Comparison of ENCODE assay signal across 8 cellular contexts in genomic region chr7:5450549-5451327, GRCh38. TPM values are rescaled to one million over a fixed set of nuclear protein-coding genes. Genes with fewer than 3 reads are reported as not detected.
DNase-seq lines count a peak whose midpoint lies in the region; ATAC-seq, FAIRE-seq and TF ChIP-seq lines count a peak whose summit lies in the region.

No MANE protein-coding gene starts in this region.

- peaks cover 12% of the 10 kb centered on the region for H3K36me3 Mint-ChIP-seq in MCF 10A (ENCODE audit: insufficient read depth, unreplicated experiment)
- H3K36me3 Mint-ChIP-seq in stimulated activated effector memory CD8-positive, alpha-beta T cell treated with anti-CD3 and anti-CD28 coated beads, Interleukin-12 subunit alpha, Interleukin-12 subunit beta, amount 100 ng/mL, for 72 hours, result no peaks in the 10 kb centered on the region

- POLR2A ChIA-PET in MCF 10A (lab: Yijun Ruan, JAX), result interaction anchor here (1.0 to 1.8 kb wide), 2 partner anchors 54 to 211 kb away, joined by 5 to 11 read pairs; no protein-coding TSS in a partner anchor

- no peak overlapping the region for H3K9ac ChIP-seq in keratinocyte (ENCODE audit: control insufficient read depth, extremely low read depth, insufficient read depth, low read length)

- intact Hi-C loops in MCF 10A (cut with micrococcal nuclease), result loop anchor here (1.0 to 10.0 kb wide), 3 partner anchors 54 to 606 kb away; no protein-coding TSS in a partner anchor

- no peaks in the 10 kb centered on the region for H3K9me3 ChIP-seq in keratinocyte (ENCODE audit: control insufficient read depth, low read depth, low read length)

- no peak overlapping the region for H2AFZ ChIP-seq in keratinocyte (ENCODE audit: control insufficient read depth, low read length)

- no peaks in the 10 kb centered on the region for H3K9me3 Mint-ChIP-seq in MCF 10A (ENCODE audit: unreplicated experiment)
- H3K9me3 Mint-ChIP-seq in stimulated activated effector memory CD8-positive, alpha-beta T cell treated with anti-CD3 and anti-CD28 coated beads, Interleukin-12 subunit alpha, Interleukin-12 subunit beta, amount 100 ng/mL, for 72 hours, result no peaks in the 10 kb centered on the region

- dilution Hi-C loops in keratinocyte (cut with MboI; ENCODE audit: extremely low pct_ligation_motif_present, low sequenced_read_pairs), result no loop called here

- no peak overlapping the region for H3K27ac ChIP-seq in keratinocyte (ENCODE audit: control insufficient read depth, insufficient read depth, low read length)

- peaks cover 11% of the 10 kb centered on the region for H3K4me1 ChIP-seq in keratinocyte (ENCODE audit: control insufficient read depth, extremely low read depth, insufficient read depth, low read length)

- DNase-seq in AG09309 (ENCODE audit: low read depth) (no peak), T follicular helper cell (ENCODE audit: low read depth) (peak; percentile 16), MCF 10A (ENCODE audit: unreplicated experiment) (peak; percentile 46), keratinocyte (ENCODE audit: low read depth, low spot score) (no peak)
- no peak for DNase-seq in stimulated activated effector memory CD8-positive, alpha-beta T cell treated with anti-CD3 and anti-CD28 coated beads, Interleukin-12 subunit alpha, Interleukin-12 subunit beta, amount 100 ng/mL, for 72 hours (ENCODE audit: low spot score in 2 of 2)

- no peaks in the 10 kb centered on the region for H3K9me1 ChIP-seq in keratinocyte (ENCODE audit: control insufficient read depth, extremely low read depth, insufficient read depth, low read length)

- TF ChIP-seq CTCF in AG09309 (IDR thresholded peaks at IDR 0.05; ENCODE audit: control insufficient read depth, insufficient read depth, low read depth, low read length, missing control alignments) (peak; percentile 57), MCF 10A (IDR thresholded peaks at IDR 0.05; ENCODE audit: unreplicated experiment) (peak; percentile 56), keratinocyte (optimal IDR thresholded peaks at IDR 0.05 in 1 of 3, IDR thresholded peaks at IDR 0.05 in 1 of 3, conservative IDR thresholded peaks at IDR 0.05 in 1 of 3; ENCODE audit: extremely low read depth in 1 of 3, insufficient read depth in 2 of 3, low read length in 3 of 3) (peak; percentile 29 to 68 (median 45))

- H3K79me2 ChIP-seq in keratinocyte (ENCODE audit: control insufficient read depth, insufficient read depth, low read length), result no peaks in the 10 kb centered on the region

- no peak overlapping the region for H3K4me3 Mint-ChIP-seq in MCF 10A (ENCODE audit: unreplicated experiment)
- H3K4me3 Mint-ChIP-seq in stimulated activated effector memory CD8-positive, alpha-beta T cell treated with anti-CD3 and anti-CD28 coated beads, Interleukin-12 subunit alpha, Interleukin-12 subunit beta, amount 100 ng/mL, for 72 hours, result no peak overlapping the region

- H3K4me2 ChIP-seq in keratinocyte (ENCODE audit: control insufficient read depth, extremely low read depth, insufficient read depth, low read depth, low read length), result no peak overlapping the region

- peaks cover 7% of the 10 kb centered on the region for H3K4me1 Mint-ChIP-seq in MCF 10A (ENCODE audit: insufficient read depth, unreplicated experiment)
- H3K4me1 Mint-ChIP-seq in stimulated activated effector memory CD8-positive, alpha-beta T cell treated with anti-CD3 and anti-CD28 coated beads, Interleukin-12 subunit alpha, Interleukin-12 subunit beta, amount 100 ng/mL, for 72 hours, result peaks cover under 1% of the 10 kb centered on the region

- no peaks in the 10 kb centered on the region for H3K36me3 ChIP-seq in keratinocyte (ENCODE audit: control insufficient read depth in 2 of 2, extremely low read depth in 1 of 2, insufficient read depth in 2 of 2, low read length in 2 of 2)

- H3K27me3 Mint-ChIP-seq in MCF 10A (ENCODE audit: insufficient read depth, unreplicated experiment), result no peaks in the 10 kb centered on the region

- no peak overlapping the region for H3K27ac Mint-ChIP-seq in MCF 10A (ENCODE audit: low read depth, unreplicated experiment)
- H3K27ac Mint-ChIP-seq in stimulated activated effector memory CD8-positive, alpha-beta T cell treated with anti-CD3 and anti-CD28 coated beads, Interleukin-12 subunit alpha, Interleukin-12 subunit beta, amount 100 ng/mL, for 72 hours, result peak overlapping the region; percentile 43

- FAIRE-seq in keratinocyte (lab: Jason Lieb, UNC), result no peak

- CTCF ChIA-PET in MCF 10A (lab: Yijun Ruan, JAX), result interaction anchor here (0.6 to 2.8 kb wide), 19 partner anchors 11 to 593 kb away, joined by 3 to 18 read pairs (median 4); no protein-coding TSS in a partner anchor

- no peak overlapping the region for H3K4me3 ChIP-seq in AG09309 (ENCODE audit: control insufficient read depth, low read depth, low read length)
- no peak overlapping the region for H3K4me3 ChIP-seq in keratinocyte (ENCODE audit: control insufficient read depth in 2 of 3, extremely low read depth in 1 of 3, insufficient read depth in 2 of 3, low read depth in 1 of 3, low read length in 3 of 3)

- ATAC-seq in GM19023 (IDR thresholded peaks at IDR 0.05; ENCODE audit: unreplicated experiment) (peak; percentile 51), HG03571 (IDR thresholded peaks at IDR 0.05; ENCODE audit: unreplicated experiment) (no peak), HG03520 (IDR thresholded peaks at IDR 0.05; ENCODE audit: unreplicated experiment) (no peak)
- ATAC-seq in stimulated activated effector memory CD8-positive, alpha-beta T cell treated with anti-CD3 and anti-CD28 coated beads, Interleukin-12 subunit alpha, Interleukin-12 subunit beta, amount 100 ng/mL, for 72 hours, result peak; percentile 56

- no peaks in the 10 kb centered on the region for H3K27me3 ChIP-seq in keratinocyte (ENCODE audit: control insufficient read depth, extremely low read depth, insufficient read depth, low read length)

- no peaks in the 10 kb centered on the region for H4K20me1 ChIP-seq in keratinocyte (ENCODE audit: control insufficient read depth, extremely low read depth, insufficient read depth, low read length)

- no TSS peak for BruUV-seq in MCF 10A (replicated peaks; lab: Mats Ljungman, UMichigan)

RNA-seq across cellular contexts. Expression of gene TNRC18, which starts 27.1 kb away (rescaled TPM):
- 120 and 132 TPM in 2 replicates for total RNA-seq in MCF 10A (2022)
- 9.3 to 25.7 TPM (median 13.2 TPM) in 3 replicates for polyA plus RNA-seq in keratinocyte
- polyA plus RNA-seq in keratinocyte (2011; ENCODE audit: low read depth), result 18.5 TPM
- 7.1 and 13.8 TPM in 2 replicates for polyA plus RNA-seq in keratinocyte (2011; cell fraction: cytosol; rRNA removed)
- 62.2 and 62.8 TPM in 2 replicates for polyA plus RNA-seq in keratinocyte (2011; cell fraction: nucleus; rRNA removed)
- 15.0 and 64.6 TPM in 2 replicates for polyA plus RNA-seq in keratinocyte (2012; ENCODE audit: low replicate concordance)
- 29.6 to 131 TPM (median 30.0 TPM) in 3 replicates for polyA minus RNA-seq in keratinocyte
- 74.2 TPM for polyA minus RNA-seq in keratinocyte (2011; cell fraction: cytosol; rRNA and poly(A)+ RNA removed)
- polyA minus RNA-seq in keratinocyte (2011; cell fraction: nucleus; rRNA and poly(A)+ RNA removed), result 86.9 and 115 TPM in 2 replicates

Comparison
In these comparisons a context has a peak if more than half of its experiments do, and no peak if none do; other contexts are left out.
1. DNase-seq: peak in T follicular helper cell (single experiment) and MCF 10A (single experiment); none in AG09309 (single experiment), keratinocyte (single experiment) and stimulated activated effector memory CD8-positive, alpha-beta T cell treated with anti-CD3 and anti-CD28 coated beads, Interleukin-12 subunit alpha, Interleukin-12 subunit beta, amount 100 ng/mL, for 72 hours (0 of 2).
2. ATAC-seq: peak in GM19023 (single experiment) and stimulated activated effector memory CD8-positive, alpha-beta T cell treated with anti-CD3 and anti-CD28 coated beads, Interleukin-12 subunit alpha, Interleukin-12 subunit beta, amount 100 ng/mL, for 72 hours (single experiment); none in HG03571 (single experiment) and HG03520 (single experiment).
3. Peak in every context shown above with its lines, with median percentiles within 50 percentile points of each other: CTCF ChIP-seq.